1 cellular context compared by ENCODE assay signal in the genomic region with DNA sequence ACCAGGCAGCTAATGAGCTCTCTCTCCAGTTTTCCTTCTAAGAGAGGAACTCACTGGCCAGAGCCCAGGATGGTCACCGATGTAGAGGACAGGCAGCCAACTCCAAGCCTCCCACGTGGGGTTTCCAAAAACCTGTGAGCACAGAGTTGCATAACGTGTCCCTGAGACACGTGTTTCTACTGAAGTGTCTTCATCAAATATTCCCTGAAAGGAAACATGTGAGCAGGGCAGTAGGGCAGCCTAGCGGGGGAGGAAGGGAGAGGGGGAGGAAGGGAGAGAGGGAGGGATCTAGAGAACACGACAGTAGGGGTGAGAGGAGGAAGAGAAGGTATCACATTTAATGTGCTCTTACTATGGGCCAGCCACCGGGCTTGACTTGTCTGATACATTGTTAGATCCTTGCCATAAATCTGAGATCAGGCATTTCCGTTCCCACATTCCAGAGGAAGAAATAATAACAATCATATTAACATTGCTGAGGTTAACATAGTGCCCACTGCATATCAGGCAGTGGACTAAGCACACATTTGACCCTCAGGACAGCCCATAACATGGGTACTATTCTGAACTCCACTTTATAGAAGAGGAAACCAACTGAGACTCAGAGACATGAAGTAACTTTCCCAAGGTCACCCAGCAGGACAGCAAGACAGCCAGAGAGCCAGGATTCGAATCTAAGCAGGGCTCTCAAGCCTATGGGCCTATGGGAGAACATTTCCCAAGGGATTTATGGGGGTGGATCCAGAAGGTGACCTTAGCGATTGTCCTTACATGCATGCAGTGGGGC.
TF ChIP-seq lines count a peak whose summit lies in the region.

No MANE protein-coding gene starts in this region.

TF ChIP-seq in H1, 55 proteins besides CTCF, POLR2A, EP300 and RAD21:
- no peak for TF ChIP-seq GTF2F1 (IDR thresholded peaks at IDR 0.05; ENCODE audit: borderline replicate concordance, low read depth, low read length)
- TF ChIP-seq SP2 (IDR thresholded peaks at IDR 0.05; ENCODE audit: low read length): no peak
- TF ChIP-seq SIRT6 (IDR thresholded peaks at IDR 0.05; ENCODE audit: low read length): no peak
- no peak for TF ChIP-seq HDAC6 (IDR thresholded peaks at IDR 0.05; ENCODE audit: low read depth, low read length)
- no peak for TF ChIP-seq NANOG (IDR thresholded peaks at IDR 0.05; ENCODE audit: insufficient read depth, low read depth, low read length, poor library complexity, severe bottlenecking)
- no peak for TF ChIP-seq HDAC2 (IDR thresholded peaks at IDR 0.05; ENCODE audit: borderline replicate concordance in 1 of 2, low read depth in 2 of 2, low read length in 2 of 2)
- no peak for TF ChIP-seq SUZ12 (IDR thresholded peaks at IDR 0.05; ENCODE audit: low read length)
- no peak for TF ChIP-seq TCF12 (IDR thresholded peaks at IDR 0.05; ENCODE audit: low read depth, low read length)
- TF ChIP-seq, protein P1, sequence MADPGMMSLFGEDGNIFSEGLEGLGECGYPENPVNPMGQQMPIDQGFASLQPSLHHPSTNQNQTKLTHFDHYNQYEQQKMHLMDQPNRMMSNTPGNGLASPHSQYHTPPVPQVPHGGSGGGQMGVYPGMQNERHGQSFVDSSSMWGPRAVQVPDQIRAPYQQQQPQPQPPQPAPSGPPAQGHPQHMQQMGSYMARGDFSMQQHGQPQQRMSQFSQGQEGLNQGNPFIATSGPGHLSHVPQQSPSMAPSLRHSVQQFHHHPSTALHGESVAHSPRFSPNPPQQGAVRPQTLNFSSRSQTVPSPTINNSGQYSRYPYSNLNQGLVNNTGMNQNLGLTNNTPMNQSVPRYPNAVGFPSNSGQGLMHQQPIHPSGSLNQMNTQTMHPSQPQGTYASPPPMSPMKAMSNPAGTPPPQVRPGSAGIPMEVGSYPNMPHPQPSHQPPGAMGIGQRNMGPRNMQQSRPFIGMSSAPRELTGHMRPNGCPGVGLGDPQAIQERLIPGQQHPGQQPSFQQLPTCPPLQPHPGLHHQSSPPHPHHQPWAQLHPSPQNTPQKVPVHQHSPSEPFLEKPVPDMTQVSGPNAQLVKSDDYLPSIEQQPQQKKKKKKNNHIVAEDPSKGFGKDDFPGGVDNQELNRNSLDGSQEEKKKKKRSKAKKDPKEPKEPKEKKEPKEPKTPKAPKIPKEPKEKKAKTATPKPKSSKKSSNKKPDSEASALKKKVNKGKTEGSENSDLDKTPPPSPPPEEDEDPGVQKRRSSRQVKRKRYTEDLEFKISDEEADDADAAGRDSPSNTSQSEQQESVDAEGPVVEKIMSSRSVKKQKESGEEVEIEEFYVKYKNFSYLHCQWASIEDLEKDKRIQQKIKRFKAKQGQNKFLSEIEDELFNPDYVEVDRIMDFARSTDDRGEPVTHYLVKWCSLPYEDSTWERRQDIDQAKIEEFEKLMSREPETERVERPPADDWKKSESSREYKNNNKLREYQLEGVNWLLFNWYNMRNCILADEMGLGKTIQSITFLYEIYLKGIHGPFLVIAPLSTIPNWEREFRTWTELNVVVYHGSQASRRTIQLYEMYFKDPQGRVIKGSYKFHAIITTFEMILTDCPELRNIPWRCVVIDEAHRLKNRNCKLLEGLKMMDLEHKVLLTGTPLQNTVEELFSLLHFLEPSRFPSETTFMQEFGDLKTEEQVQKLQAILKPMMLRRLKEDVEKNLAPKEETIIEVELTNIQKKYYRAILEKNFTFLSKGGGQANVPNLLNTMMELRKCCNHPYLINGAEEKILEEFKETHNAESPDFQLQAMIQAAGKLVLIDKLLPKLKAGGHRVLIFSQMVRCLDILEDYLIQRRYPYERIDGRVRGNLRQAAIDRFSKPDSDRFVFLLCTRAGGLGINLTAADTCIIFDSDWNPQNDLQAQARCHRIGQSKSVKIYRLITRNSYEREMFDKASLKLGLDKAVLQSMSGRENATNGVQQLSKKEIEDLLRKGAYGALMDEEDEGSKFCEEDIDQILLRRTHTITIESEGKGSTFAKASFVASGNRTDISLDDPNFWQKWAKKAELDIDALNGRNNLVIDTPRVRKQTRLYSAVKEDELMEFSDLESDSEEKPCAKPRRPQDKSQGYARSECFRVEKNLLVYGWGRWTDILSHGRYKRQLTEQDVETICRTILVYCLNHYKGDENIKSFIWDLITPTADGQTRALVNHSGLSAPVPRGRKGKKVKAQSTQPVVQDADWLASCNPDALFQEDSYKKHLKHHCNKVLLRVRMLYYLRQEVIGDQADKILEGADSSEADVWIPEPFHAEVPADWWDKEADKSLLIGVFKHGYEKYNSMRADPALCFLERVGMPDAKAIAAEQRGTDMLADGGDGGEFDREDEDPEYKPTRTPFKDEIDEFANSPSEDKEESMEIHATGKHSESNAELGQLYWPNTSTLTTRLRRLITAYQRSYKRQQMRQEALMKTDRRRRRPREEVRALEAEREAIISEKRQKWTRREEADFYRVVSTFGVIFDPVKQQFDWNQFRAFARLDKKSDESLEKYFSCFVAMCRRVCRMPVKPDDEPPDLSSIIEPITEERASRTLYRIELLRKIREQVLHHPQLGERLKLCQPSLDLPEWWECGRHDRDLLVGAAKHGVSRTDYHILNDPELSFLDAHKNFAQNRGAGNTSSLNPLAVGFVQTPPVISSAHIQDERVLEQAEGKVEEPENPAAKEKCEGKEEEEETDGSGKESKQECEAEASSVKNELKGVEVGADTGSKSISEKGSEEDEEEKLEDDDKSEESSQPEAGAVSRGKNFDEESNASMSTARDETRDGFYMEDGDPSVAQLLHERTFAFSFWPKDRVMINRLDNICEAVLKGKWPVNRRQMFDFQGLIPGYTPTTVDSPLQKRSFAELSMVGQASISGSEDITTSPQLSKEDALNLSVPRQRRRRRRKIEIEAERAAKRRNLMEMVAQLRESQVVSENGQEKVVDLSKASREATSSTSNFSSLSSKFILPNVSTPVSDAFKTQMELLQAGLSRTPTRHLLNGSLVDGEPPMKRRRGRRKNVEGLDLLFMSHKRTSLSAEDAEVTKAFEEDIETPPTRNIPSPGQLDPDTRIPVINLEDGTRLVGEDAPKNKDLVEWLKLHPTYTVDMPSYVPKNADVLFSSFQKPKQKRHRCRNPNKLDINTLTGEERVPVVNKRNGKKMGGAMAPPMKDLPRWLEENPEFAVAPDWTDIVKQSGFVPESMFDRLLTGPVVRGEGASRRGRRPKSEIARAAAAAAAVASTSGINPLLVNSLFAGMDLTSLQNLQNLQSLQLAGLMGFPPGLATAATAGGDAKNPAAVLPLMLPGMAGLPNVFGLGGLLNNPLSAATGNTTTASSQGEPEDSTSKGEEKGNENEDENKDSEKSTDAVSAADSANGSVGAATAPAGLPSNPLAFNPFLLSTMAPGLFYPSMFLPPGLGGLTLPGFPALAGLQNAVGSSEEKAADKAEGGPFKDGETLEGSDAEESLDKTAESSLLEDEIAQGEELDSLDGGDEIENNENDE (IDR thresholded peaks at IDR 0.05; ENCODE audit: insufficient replicate concordance, low read length): no peak
- TF ChIP-seq, protein P2, sequence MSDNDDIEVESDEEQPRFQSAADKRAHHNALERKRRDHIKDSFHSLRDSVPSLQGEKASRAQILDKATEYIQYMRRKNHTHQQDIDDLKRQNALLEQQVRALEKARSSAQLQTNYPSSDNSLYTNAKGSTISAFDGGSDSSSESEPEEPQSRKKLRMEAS (IDR thresholded peaks at IDR 0.05): no peak
- TF ChIP-seq TEAD4 (IDR thresholded peaks at IDR 0.05; ENCODE audit: low read depth, low read length): no peak
- TF ChIP-seq CTBP2 (IDR thresholded peaks at IDR 0.05; ENCODE audit: borderline replicate concordance, insufficient read depth, insufficient read length, low read length): no peak
- no peak for TF ChIP-seq KDM1A (IDR thresholded peaks at IDR 0.05; ENCODE audit: borderline replicate concordance, low read length)
- TF ChIP-seq BCL11A (IDR thresholded peaks at IDR 0.05; ENCODE audit: low read depth in 2 of 2, low read length in 2 of 2): no peak
- no peak for TF ChIP-seq RFX5 (IDR thresholded peaks at IDR 0.05; ENCODE audit: borderline replicate concordance, low read depth, low read length)
TF ChIP-seq in H1: peak in this region for 0.
